Comparison of ENCODE assay signal across 8 cellular contexts in genomic region chrX:40644175-40644574, GRCh38. TPM values are rescaled to one million over a fixed set of nuclear protein-coding genes. Genes with fewer than 3 reads are reported as not detected.
DNase-seq lines count a peak whose midpoint lies in the region; ATAC-seq and TF ChIP-seq lines count a peak whose summit lies in the region.

No MANE protein-coding gene starts in this region.

- ATAC-seq in HG03108 (IDR thresholded peaks at IDR 0.05; ENCODE audit: unreplicated experiment): no peak

- peak overlapping the region; percentile 66 for H3K4me2 ChIP-seq in Loucy (ENCODE audit: low read depth, low read length, poor library complexity, severe bottlenecking)
- peak overlapping the region; percentile 72 for H3K4me2 ChIP-seq in mammary epithelial cell (ENCODE audit: insufficient read depth, low read depth, low read length)

- CTCF ChIA-PET in mammary epithelial cell (lab: Charles Lee; ENCODE audit: low non-redundant PET): no interaction called here

- H3K36me3 ChIP-seq in Loucy (ENCODE audit: insufficient read depth, low read length): no peaks in the 10 kb centered on the region
- H3K36me3 ChIP-seq in mammary epithelial cell (ENCODE audit: insufficient read depth, low read length): peaks cover 2% of the 10 kb centered on the region

- peak; percentile 26 for DNase-seq in AG08395 (ENCODE audit: low spot score)
- DNase-seq in mammary epithelial cell: no peak
- peak; percentile 5 for DNase-seq in midbrain (lab: John Stamatoyannopoulos, UW)
- no peak for DNase-seq in stimulated activated CD4-positive, alpha-beta T cell treated with anti-CD3 and anti-CD28 coated beads, Interleukin-4, amount 100 ng/mL, for 4 hours
- DNase-seq in NCI-H2171 treated with DMSO at 0.1 percent for 48 hours (lab: John Stamatoyannopoulos, UW): no peak
- no peak for DNase-seq in superior temporal gyrus (ENCODE audit: extremely low spot score)

- H4K20me1 ChIP-seq in Loucy (ENCODE audit: insufficient read depth, low read length, poor library complexity, severe bottlenecking): no peaks in the 10 kb centered on the region
- no peaks in the 10 kb centered on the region for H4K20me1 ChIP-seq in mammary epithelial cell (ENCODE audit: insufficient read depth, low read length)

- H3K27ac ChIP-seq in mammary epithelial cell (ENCODE audit: insufficient read depth, low read depth, low read length): no peak overlapping the region

- H2AFZ ChIP-seq in Loucy (ENCODE audit: low read length) (no peak overlapping the region), mammary epithelial cell (ENCODE audit: low read depth, low read length) (no peak overlapping the region)

- H3K9me2 ChIP-seq in Loucy (replicated peaks; ENCODE audit: low read depth, low read length): no peaks in the 10 kb centered on the region

- dilution Hi-C loops in mammary epithelial cell (cut with HindIII; ENCODE audit: low sequenced_read_pairs): no loop called here

- 87% methylated on average over 5 of the region's 5 CpGs for WGBS in mammary epithelial cell (ENCODE audit: low coverage, missing lambda C conversion rate)

- intact Hi-C loops in mammary epithelial cell (cut with micrococcal nuclease): loop anchor here (10.0 kb wide), 1 partner anchor 1979 kb away; no protein-coding TSS in a partner anchor

- in situ Hi-C loops in mammary epithelial cell (cut with MboI; ENCODE audit: low sequenced_read_pairs in 2 of 2): no loop called here

- H3K9ac ChIP-seq in Loucy (ENCODE audit: low read depth, low read length, poor library complexity, severe bottlenecking): peak overlapping the region; percentile 77
- no peak overlapping the region for H3K9ac ChIP-seq in mammary epithelial cell (ENCODE audit: insufficient read depth, low read length)

- H3K4me1 ChIP-seq in Loucy (ENCODE audit: insufficient read depth, low read length, poor library complexity, severe bottlenecking): peaks cover 14% of the 10 kb centered on the region
- peaks cover 17% of the 10 kb centered on the region for H3K4me1 ChIP-seq in mammary epithelial cell (ENCODE audit: insufficient read depth, low read length)

- no TSS peak for BruUV-seq in mammary epithelial cell (replicated peaks; lab: Mats Ljungman, UMichigan)

- peak overlapping the region; percentile 76 for H3K4me3 ChIP-seq in Loucy (ENCODE audit: low read length, poor library complexity, severe bottlenecking)
- no peak overlapping the region for H3K4me3 ChIP-seq in mammary epithelial cell (replicated peaks in 1 of 3; ENCODE audit: insufficient read depth in 1 of 3, low read depth in 2 of 3, low read length in 3 of 3)

- H3K27me3 ChIP-seq in Loucy (ENCODE audit: insufficient read depth, low read length, poor library complexity, severe bottlenecking): no peaks in the 10 kb centered on the region
- no peaks in the 10 kb centered on the region for H3K27me3 ChIP-seq in mammary epithelial cell (ENCODE audit: insufficient read depth, low read length)

- H3F3A ChIP-seq in Loucy (ENCODE audit: low read depth): no peaks in the 10 kb centered on the region

- TF ChIP-seq CTCF in Loucy (conservative IDR thresholded peaks at IDR 0.05; ENCODE audit: low read length) (no peak), mammary epithelial cell (conservative IDR thresholded peaks at IDR 0.05 in 1 of 2, IDR thresholded peaks at IDR 0.05 in 1 of 2; ENCODE audit: extremely low read depth in 1 of 2, insufficient read depth in 1 of 2, low read depth in 1 of 2, low read length in 2 of 2) (no peak)

- H3K79me2 ChIP-seq in Loucy (ENCODE audit: insufficient read depth, low read length): peaks cover 55% of the 10 kb centered on the region
- peaks cover 68% of the 10 kb centered on the region for H3K79me2 ChIP-seq in mammary epithelial cell (ENCODE audit: insufficient read depth, low read length)

- H3K9me3 ChIP-seq in Loucy (ENCODE audit: insufficient read depth, low read depth, low read length) (no peaks in the 10 kb centered on the region), mammary epithelial cell (replicated peaks; ENCODE audit: insufficient read depth, low read length) (no peaks in the 10 kb centered on the region)

RNA-seq across cellular contexts. Expression of gene CXorf38, which starts 3.2 kb away (rescaled TPM):
- total RNA-seq in mammary epithelial cell: 10 to 100 TPM; 18.0 to 19.8 TPM
- polyA plus RNA-seq in mammary epithelial cell: 9.2 TPM
- polyA minus RNA-seq in mammary epithelial cell: 4.4 TPM

RNA-seq across cellular contexts. Expression of gene MPC1L, which starts 20.9 kb away (rescaled TPM):
- not detected for total RNA-seq in mammary epithelial cell
- polyA plus RNA-seq in mammary epithelial cell: not detected
- polyA minus RNA-seq in mammary epithelial cell: not detected

Comparison
In these comparisons a context has a peak if more than half of its experiments do, and no peak if none do; other contexts are left out.
1. DNase-seq: peak in AG08395 (single experiment) and midbrain (single experiment); none in mammary epithelial cell (single experiment), stimulated activated CD4-positive, alpha-beta T cell treated with anti-CD3 and anti-CD28 coated beads, Interleukin-4, amount 100 ng/mL, for 4 hours (0 of 2), NCI-H2171 treated with DMSO at 0.1 percent for 48 hours (single experiment) and superior temporal gyrus (single experiment).